Comparison of ENCODE assay signal across 8 cellular contexts in the genomic region with DNA sequence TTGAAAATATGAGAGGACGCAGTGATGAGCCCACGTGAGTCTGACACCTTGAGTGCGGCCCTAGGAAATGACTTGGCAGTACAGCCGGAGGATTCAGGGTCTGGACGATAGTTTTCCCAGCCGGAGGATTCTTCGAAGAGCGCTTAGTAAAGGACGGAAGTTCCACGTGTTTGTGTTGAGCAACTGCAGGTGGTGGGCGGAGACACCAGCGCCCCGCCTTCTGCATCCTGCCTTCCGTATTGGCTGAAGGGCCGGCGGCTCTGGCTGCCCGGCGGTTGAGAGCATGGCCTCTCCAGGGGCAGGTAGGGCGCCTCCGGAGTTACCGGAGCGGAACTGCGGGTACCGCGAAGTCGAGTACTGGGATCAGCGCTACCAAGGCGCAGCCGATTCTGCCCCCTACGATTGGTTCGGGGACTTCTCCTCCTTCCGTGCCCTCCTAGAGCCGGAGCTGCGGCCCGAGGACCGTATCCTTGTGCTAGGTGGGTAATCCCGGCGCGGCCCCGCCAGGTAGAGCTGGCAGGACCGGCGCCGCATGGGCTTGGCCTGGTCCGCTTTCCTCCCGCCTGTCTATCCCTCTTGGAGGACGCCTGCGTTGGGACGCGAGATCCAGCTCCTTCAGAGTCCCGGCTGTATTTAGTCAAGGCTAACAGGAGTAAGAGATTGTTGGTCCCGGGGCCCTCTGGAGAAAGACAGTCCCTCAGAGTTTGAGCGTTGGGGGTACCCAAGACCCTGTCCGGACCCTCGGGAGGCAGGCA. TPM values are rescaled to one million over a fixed set of nuclear protein-coding genes. Genes with fewer than 3 reads are reported as not detected.
DNase-seq lines count a peak whose midpoint lies in the region; ATAC-seq and TF ChIP-seq lines count a peak whose summit lies in the region.

Gene EEF1AKMT4, plus strand, starts transcription at position 261 of the 755 bp plus-strand sequence. Its CDS starts 23 bp downstream, at position 284.

- intact Hi-C loops in natural killer cell (cut with micrococcal nuclease), result loop anchor here (1.0 to 10.0 kb wide), 7 partner anchors 22 to 355 kb away; partner anchors contain the start of genes AP2M1, EIF2B5 and PSMD2

- peak within 1 kb of the TSS; percentile 100 for H2AFZ ChIP-seq in GM23338

- peak within 1 kb of the TSS; percentile 98 for H3K4me2 ChIP-seq in GM23338

- H3K4me3 Mint-ChIP-seq in GM23338 (peak within 1 kb of the TSS; percentile 90), natural killer cell (peak within 1 kb of the TSS; percentile 100)
- H3K4me3 Mint-ChIP-seq in activated T-helper 17 cell treated with anti-CD3 and anti-CD28 coated beads, Interleukin-2, amount 50 U/mL, for 72 hours, result peak within 1 kb of the TSS; percentile 100

- peak; percentile 94 for ATAC-seq in GM23338
- peak; percentile 92 for ATAC-seq in activated T-helper 17 cell treated with anti-CD3 and anti-CD28 coated beads, Interleukin-2, amount 50 U/mL, for 72 hours (replicated peaks)
- peak; percentile 86 to 92 (median 88) for ATAC-seq in natural killer cell

- peaks cover 5% of the 10 kb centered on the region; the same call in 1 of the 2 replicates for H3F3A ChIP-seq in GM23338 (replicated peaks; ENCODE audit: low read depth)

- peaks cover 3% of the 10 kb centered on the region; the same call in 1 of the 2 replicates for H3K4me1 ChIP-seq in GM23338 (ENCODE audit: insufficient read depth)

- H4K20me1 ChIP-seq in GM23338 (replicated peaks; ENCODE audit: insufficient read depth), result peaks cover 20% of the 10 kb centered on the region

- no peaks in the 10 kb centered on the region for H3K27me3 ChIP-seq in GM23338 (ENCODE audit: insufficient read depth)

- H3K4me1 Mint-ChIP-seq in GM23338, result peaks cover 3% of the 10 kb centered on the region; the same call in 1 of the 3 replicates
- H3K4me1 Mint-ChIP-seq in activated T-helper 17 cell treated with anti-CD3 and anti-CD28 coated beads, Interleukin-2, amount 50 U/mL, for 72 hours, result peaks cover 4% of the 10 kb centered on the region
- peaks cover 21 to 23% of the 10 kb centered on the region in 2 donors for H3K4me1 Mint-ChIP-seq in natural killer cell

- 0 out of 2 replicates have a peak, but pooled peaks cover 3% of the 10 kb centered on the region for H3K36me3 ChIP-seq in GM23338 (ENCODE audit: insufficient read depth)

- peak within 1 kb of the TSS; percentile 99 for H3K27ac ChIP-seq in GM23338 (ENCODE audit: low read depth)

- H3K9me3 Mint-ChIP-seq in GM23338 (no peaks in the 10 kb centered on the region; the same call in 2 of the 3 replicates), natural killer cell (no peaks in the 10 kb centered on the region)
- no peaks in the 10 kb centered on the region for H3K9me3 Mint-ChIP-seq in activated T-helper 17 cell treated with anti-CD3 and anti-CD28 coated beads, Interleukin-2, amount 50 U/mL, for 72 hours

- H3K9me2 ChIP-seq in GM23338 (ENCODE audit: insufficient read depth), result no peaks in the 10 kb centered on the region

- peaks cover 15% of the 10 kb centered on the region for H3K36me3 Mint-ChIP-seq in GM23338 (ENCODE audit: low read depth)
- peaks cover 21% of the 10 kb centered on the region for H3K36me3 Mint-ChIP-seq in activated T-helper 17 cell treated with anti-CD3 and anti-CD28 coated beads, Interleukin-2, amount 50 U/mL, for 72 hours (ENCODE audit: low read depth)
- peaks cover 8% of the 10 kb centered on the region for H3K36me3 Mint-ChIP-seq in natural killer cell

- TF ChIP-seq CTCF in GM23338 (conservative IDR thresholded peaks at IDR 0.05; ENCODE audit: low read depth in 2 of 2), result peak; percentile 38 to 58
- TF ChIP-seq CTCF in natural killer cell (IDR thresholded peaks at IDR 0.05), result no peak

- H3K27me3 Mint-ChIP-seq in GM23338 (ENCODE audit: insufficient read depth, low read depth, poor library complexity), result peaks cover 22% of the 10 kb centered on the region
- H3K27me3 Mint-ChIP-seq in activated T-helper 17 cell treated with anti-CD3 and anti-CD28 coated beads, Interleukin-2, amount 50 U/mL, for 72 hours, result no peaks in the 10 kb centered on the region
- H3K27me3 Mint-ChIP-seq in natural killer cell (ENCODE audit: low read depth in 2 of 2), result no peaks in the 10 kb centered on the region

- H3K27ac Mint-ChIP-seq in GM23338 (peak within 1 kb of the TSS; percentile 99), natural killer cell (peak within 1 kb of the TSS; percentile 94 to 99)
- peak within 1 kb of the TSS; percentile 99 for H3K27ac Mint-ChIP-seq in activated T-helper 17 cell treated with anti-CD3 and anti-CD28 coated beads, Interleukin-2, amount 50 U/mL, for 72 hours

- peak within 1 kb of the TSS; percentile 93 for H3K4me3 ChIP-seq in GM23338

- DNase-seq in EL (peak; percentile 98), GM23338 (ENCODE audit: low spot score) (peak; percentile 99), LHCN-M2 (ENCODE audit: low read depth) (peak; percentile 97), RPMI7951 (ENCODE audit: low read depth) (peak; percentile 97), fibroblast of peridontal ligament (ENCODE audit: extremely low read depth) (peak; percentile 98), natural killer cell (peak; percentile 93)
- DNase-seq in stimulated activated naive CD4-positive, alpha-beta T cell treated with Interleukin-2 at 50 U/mL for 16 hours (lab: John Stamatoyannopoulos, UW), result peak; percentile 97

- H3K79me2 ChIP-seq in GM23338 (replicated peaks; ENCODE audit: insufficient read depth), result peaks cover 30% of the 10 kb centered on the region

TF ChIP-seq in GM23338, 12 proteins besides CTCF, POLR2A, EP300 and RAD21:
- TF ChIP-seq, protein P1, sequence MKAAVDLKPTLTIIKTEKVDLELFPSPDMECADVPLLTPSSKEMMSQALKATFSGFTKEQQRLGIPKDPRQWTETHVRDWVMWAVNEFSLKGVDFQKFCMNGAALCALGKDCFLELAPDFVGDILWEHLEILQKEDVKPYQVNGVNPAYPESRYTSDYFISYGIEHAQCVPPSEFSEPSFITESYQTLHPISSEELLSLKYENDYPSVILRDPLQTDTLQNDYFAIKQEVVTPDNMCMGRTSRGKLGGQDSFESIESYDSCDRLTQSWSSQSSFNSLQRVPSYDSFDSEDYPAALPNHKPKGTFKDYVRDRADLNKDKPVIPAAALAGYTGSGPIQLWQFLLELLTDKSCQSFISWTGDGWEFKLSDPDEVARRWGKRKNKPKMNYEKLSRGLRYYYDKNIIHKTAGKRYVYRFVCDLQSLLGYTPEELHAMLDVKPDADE (IDR thresholded peaks at IDR 0.05), result peak; percentile 73
- TF ChIP-seq ZNF331 (CRISPR knock-in tag; IDR thresholded peaks at IDR 0.05; ENCODE audit: low read depth) (no peak), POLR2AphosphoS5 (IDR thresholded peaks at IDR 0.05; ENCODE audit: low read depth) (peak; percentile 69; the same call in 1 of the 2 replicates), ZNF114 (CRISPR knock-in tag; IDR thresholded peaks at IDR 0.05) (no peak), CREB1 (CRISPR knock-in tag; IDR thresholded peaks at IDR 0.05; ENCODE audit: low read depth) (peak; percentile 59; the same call in 1 of the 2 replicates), NANOG (IDR thresholded peaks at IDR 0.05; ENCODE audit: borderline replicate concordance) (no peak), EZH2 (IDR thresholded peaks at IDR 0.05; ENCODE audit: low read depth, unreplicated experiment) (peak; percentile 36), STAT1 (IDR thresholded peaks at IDR 0.05; ENCODE audit: unreplicated experiment) (no peak)
- TF ChIP-seq, protein P2, sequence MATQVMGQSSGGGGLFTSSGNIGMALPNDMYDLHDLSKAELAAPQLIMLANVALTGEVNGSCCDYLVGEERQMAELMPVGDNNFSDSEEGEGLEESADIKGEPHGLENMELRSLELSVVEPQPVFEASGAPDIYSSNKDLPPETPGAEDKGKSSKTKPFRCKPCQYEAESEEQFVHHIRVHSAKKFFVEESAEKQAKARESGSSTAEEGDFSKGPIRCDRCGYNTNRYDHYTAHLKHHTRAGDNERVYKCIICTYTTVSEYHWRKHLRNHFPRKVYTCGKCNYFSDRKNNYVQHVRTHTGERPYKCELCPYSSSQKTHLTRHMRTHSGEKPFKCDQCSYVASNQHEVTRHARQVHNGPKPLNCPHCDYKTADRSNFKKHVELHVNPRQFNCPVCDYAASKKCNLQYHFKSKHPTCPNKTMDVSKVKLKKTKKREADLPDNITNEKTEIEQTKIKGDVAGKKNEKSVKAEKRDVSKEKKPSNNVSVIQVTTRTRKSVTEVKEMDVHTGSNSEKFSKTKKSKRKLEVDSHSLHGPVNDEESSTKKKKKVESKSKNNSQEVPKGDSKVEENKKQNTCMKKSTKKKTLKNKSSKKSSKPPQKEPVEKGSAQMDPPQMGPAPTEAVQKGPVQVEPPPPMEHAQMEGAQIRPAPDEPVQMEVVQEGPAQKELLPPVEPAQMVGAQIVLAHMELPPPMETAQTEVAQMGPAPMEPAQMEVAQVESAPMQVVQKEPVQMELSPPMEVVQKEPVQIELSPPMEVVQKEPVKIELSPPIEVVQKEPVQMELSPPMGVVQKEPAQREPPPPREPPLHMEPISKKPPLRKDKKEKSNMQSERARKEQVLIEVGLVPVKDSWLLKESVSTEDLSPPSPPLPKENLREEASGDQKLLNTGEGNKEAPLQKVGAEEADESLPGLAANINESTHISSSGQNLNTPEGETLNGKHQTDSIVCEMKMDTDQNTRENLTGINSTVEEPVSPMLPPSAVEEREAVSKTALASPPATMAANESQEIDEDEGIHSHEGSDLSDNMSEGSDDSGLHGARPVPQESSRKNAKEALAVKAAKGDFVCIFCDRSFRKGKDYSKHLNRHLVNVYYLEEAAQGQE (IDR thresholded peaks at IDR 0.05; ENCODE audit: unreplicated experiment), result no peak

RNA-seq across cellular contexts. Expression of gene EEF1AKMT4, which starts in this region (rescaled TPM):
- total RNA-seq in GM23338 (2014; rRNA removed; shearing (Covaris generic)), result 9.8 and 14.3 TPM in 2 replicates
- polyA plus RNA-seq in GM23338 (2016; fragmentation: Nextera tagmentation; extraction: Ambion mirVana), result 11.2 and 12.9 TPM in 2 replicates
- total RNA-seq in LHCN-M2 (2014; rRNA removed) (2.9 and 5.2 TPM in 2 replicates), natural killer cell (under 1 TPM; 0.73 to 0.80 (median 0.79) TPM)
- polyA plus RNA-seq in LHCN-M2 (2012), result 3.9 TPM
- total RNA-seq in RPMI7951 (2014; rRNA removed; shearing (Covaris generic)), result 7.3 and 9.6 TPM in 2 replicates
- 10 to 100 TPM in 1 of 2 donors, 1 to 10 TPM in 1; 8.0 to 13.6 TPM for total RNA-seq in activated T-helper 17 cell treated with anti-CD3 and anti-CD28 coated beads, Interleukin-2, amount 50 U/mL, for 72 hours

Comparison
In these comparisons a context has a peak if more than half of its experiments do, and no peak if none do; other contexts are left out.
1. Peak in every context shown above with its lines: DNase-seq, ATAC-seq, H3K4me3 ChIP-seq and H3K27ac ChIP-seq.
2. Peak in DNase-seq and ATAC-seq in natural killer cell; RNA of the gene not detected or under 1 TPM.